ENCODE assay signal across 29 cellular contexts in genomic region chr12:612886-613285, GRCh38.
"Had no signal": no experiment of that assay in that cellular context is flagged by ENCODE, and none has a peak within 500 bp of the region (broad histone marks: within the 10 kb centered on the region; RNA-seq: fewer than 3 reads in every experiment).

No MANE protein-coding gene starts in this region.

- H3K4me1 ChIP-seq: uterus had no signal

- H3K4me3 ChIP-seq: adrenal gland, body of pancreas, gastrocnemius medialis, hepatocyte, neural progenitor cell, skin epidermis, uterus had no signal

- H3K27me3 ChIP-seq: adrenal gland, body of pancreas, gastrocnemius medialis, hepatocyte, neural progenitor cell, uterus had no signal

- H3K9me3 Mint-ChIP-seq: activated CD4-positive, alpha-beta memory T cell treated with anti-CD3 and anti-CD28 coated beads, Interleukin-2, amount 10 ng/mL, durations not matched to agents 7 days and 5 days; activated naive CD8-positive, alpha-beta T cell treated with anti-CD3 and anti-CD28 coated beads for 36 hours; neural progenitor cell; stimulated activated memory B cell treated with anti-CD40 and anti-IgM and Interleukin-4, amounts not matched to agents 10 μg/mL and 1 μg/mL and 100 μg/mL, for 72 hours; stimulated activated naive CD8-positive, alpha-beta T cell treated with anti-CD3 and anti-CD28 coated beads, Interleukin-15, amount 100 ng/mL, for 72 hours; type B pancreatic cell had no signal

- H3K27ac ChIP-seq: adrenal gland, body of pancreas, hepatocyte, neural progenitor cell, uterus, WERI-Rb-1 had no signal

- H3K36me3 ChIP-seq: adrenal gland, gastrocnemius medialis, neural progenitor cell, uterus, WERI-Rb-1 had no signal

- H3K27ac Mint-ChIP-seq: activated CD4-positive, alpha-beta memory T cell treated with anti-CD3 and anti-CD28 coated beads, Interleukin-2, amount 10 ng/mL, durations not matched to agents 7 days and 5 days; activated naive CD8-positive, alpha-beta T cell treated with anti-CD3 and anti-CD28 coated beads for 36 hours; naive thymus-derived CD4-positive, alpha-beta T cell; neural progenitor cell; stimulated activated memory B cell treated with anti-CD40 and anti-IgM and Interleukin-4, amounts not matched to agents 10 μg/mL and 1 μg/mL and 100 μg/mL, for 72 hours; stimulated activated naive CD8-positive, alpha-beta T cell treated with anti-CD3 and anti-CD28 coated beads, Interleukin-15, amount 100 ng/mL, for 72 hours; type B pancreatic cell had no signal

- H3K9me3 ChIP-seq: adrenal gland, body of pancreas, gastrocnemius medialis, uterus had no signal

- H3K4me3 Mint-ChIP-seq: activated CD4-positive, alpha-beta memory T cell treated with anti-CD3 and anti-CD28 coated beads, Interleukin-2, amount 10 ng/mL, durations not matched to agents 7 days and 5 days; activated naive CD8-positive, alpha-beta T cell treated with anti-CD3 and anti-CD28 coated beads for 36 hours; naive thymus-derived CD4-positive, alpha-beta T cell; neural progenitor cell; stimulated activated memory B cell treated with anti-CD40 and anti-IgM and Interleukin-4, amounts not matched to agents 10 μg/mL and 1 μg/mL and 100 μg/mL, for 72 hours; stimulated activated naive CD8-positive, alpha-beta T cell treated with anti-CD3 and anti-CD28 coated beads, Interleukin-15, amount 100 ng/mL, for 72 hours; type B pancreatic cell had no signal

- ATAC-seq: activated CD4-positive, CD25-positive, alpha-beta regulatory T cell treated with anti-CD3 and anti-CD28 coated beads, Interleukin-2, amount 50 U/mL, for 24 hours; body of pancreas; gastrocnemius medialis; naive thymus-derived CD4-positive, alpha-beta T cell; sciatic nerve; stimulated activated memory B cell treated with anti-CD40 and anti-IgM and Interleukin-4, amounts not matched to agents 10 μg/mL and 1 μg/mL and 100 μg/mL, for 72 hours; stimulated activated naive CD8-positive, alpha-beta T cell treated with anti-CD3 and anti-CD28 coated beads, Interleukin-15, amount 100 ng/mL, for 72 hours had no signal

- H3K36me3 Mint-ChIP-seq: activated naive CD8-positive, alpha-beta T cell treated with anti-CD3 and anti-CD28 coated beads for 36 hours; neural progenitor cell; stimulated activated memory B cell treated with anti-CD40 and anti-IgM and Interleukin-4, amounts not matched to agents 10 μg/mL and 1 μg/mL and 100 μg/mL, for 72 hours; type B pancreatic cell had no signal

- DNase-seq: activated CD4-positive, alpha-beta memory T cell treated with anti-CD3 and anti-CD28 coated beads, Interleukin-2, amount 10 ng/mL, durations not matched to agents 7 days and 5 days; activated CD4-positive, alpha-beta T cell treated with anti-CD3 and anti-CD28 coated beads for 48 hours; activated CD8-positive, alpha-beta memory T cell treated with anti-CD3 and anti-CD28 coated beads, Interleukin-2, amount 50 U/mL, for 48 hours; activated naive CD4-positive, alpha-beta T cell; activated naive CD8-positive, alpha-beta T cell treated with anti-CD3 and anti-CD28 coated beads for 36 hours; activated T-cell treated with anti-CD3 and anti-CD28 coated beads, Interleukin-2, amount 50 U/mL, for 48 hours; adrenal gland; aorta; body of pancreas; effector memory CD4-positive, alpha-beta T cell; erythroblast; gastrocnemius medialis; islet precursor cell; midbrain; naive thymus-derived CD4-positive, alpha-beta T cell; stimulated activated CD4-positive, alpha-beta T cell treated with anti-CD3 and anti-CD28 coated beads, Interleukin-12 subunit alpha, Interleukin-12 subunit beta, amount 100 ng/mL, for 4 hours; stimulated activated CD4-positive, alpha-beta T cell treated with anti-CD3 and anti-CD28 coated beads, Interleukin-4, amount 100 ng/mL, for 1 hour; stimulated activated naive CD8-positive, alpha-beta T cell treated with anti-CD3 and anti-CD28 coated beads, Interleukin-15, amount 100 ng/mL, for 72 hours; substantia nigra; T-helper 9 cell; uterus; WERI-Rb-1 had no signal

- H3K27me3 Mint-ChIP-seq: activated CD4-positive, alpha-beta memory T cell treated with anti-CD3 and anti-CD28 coated beads, Interleukin-2, amount 10 ng/mL, durations not matched to agents 7 days and 5 days; activated naive CD8-positive, alpha-beta T cell treated with anti-CD3 and anti-CD28 coated beads for 36 hours; naive thymus-derived CD4-positive, alpha-beta T cell; stimulated activated memory B cell treated with anti-CD40 and anti-IgM and Interleukin-4, amounts not matched to agents 10 μg/mL and 1 μg/mL and 100 μg/mL, for 72 hours; stimulated activated naive CD8-positive, alpha-beta T cell treated with anti-CD3 and anti-CD28 coated beads, Interleukin-15, amount 100 ng/mL, for 72 hours had no signal
